14 cellular contexts compared by ENCODE assay signal in the genomic region with DNA sequence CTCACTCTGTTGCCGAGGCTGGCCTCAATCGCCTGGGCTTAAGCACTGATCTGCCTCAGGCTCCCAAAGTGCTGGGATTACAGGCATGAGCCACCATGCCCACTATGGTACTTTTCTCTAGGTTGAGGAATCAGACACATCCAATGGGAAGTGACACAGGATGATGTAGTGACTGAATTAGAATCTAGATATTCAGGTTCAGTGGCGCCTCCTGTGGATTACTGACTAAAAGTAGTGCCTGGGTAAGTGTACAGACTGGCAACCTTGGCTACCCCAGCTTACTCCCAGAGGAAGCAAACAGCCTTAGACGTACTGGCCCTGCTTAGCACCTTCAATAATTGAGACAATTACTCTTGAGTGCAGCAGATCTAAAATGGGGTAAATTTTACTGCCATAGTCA.
"Had no signal": no experiment of that assay in that cellular context is flagged by ENCODE, and none has a peak within 500 bp of the region (broad histone marks: within the 10 kb centered on the region; RNA-seq: fewer than 3 reads in every experiment).

No MANE protein-coding gene starts in this region.

- H3K4me3 ChIP-seq: body of pancreas, tibial artery had no signal

- DNase-seq: activated B cell treated with CpG ODN at 0.5 μM for 24 hours; activated CD4-positive, alpha-beta T cell treated with anti-CD3 and anti-CD28 coated beads, Interleukin-2, amount 10 ng/mL, durations not matched to agents 7 days and 5 days; activated T-cell treated with anti-CD3 and anti-CD28 coated beads for 4 hours; body of pancreas; central memory CD4-positive, alpha-beta T cell; cortex of kidney; effector memory CD4-positive, alpha-beta T cell; hippocampal formation; immature natural killer cell; left cardiac atrium; occipital lobe; tibial artery had no signal

- ATAC-seq: body of pancreas; left cardiac atrium; natural killer cell treated with Interleukin-12 subunit alpha and Interleukin-12 subunit beta and Interleukin-15 and Interleukin-18, amount 100 ng/mL, for 72 hours; stimulated activated memory B cell treated with anti-CD40 and anti-IgM and Interleukin-4, amounts not matched to agents 10 μg/mL and 1 μg/mL and 100 μg/mL, for 72 hours had no signal

- H3K27ac ChIP-seq: body of pancreas, tibial artery had no signal

- H3K27me3 ChIP-seq: body of pancreas, tibial artery had no signal
